16 cellular contexts compared by ENCODE assay signal in genomic region chr7:50387351-50387750, GRCh38.
DNase-seq lines count a peak whose midpoint lies in the region; ATAC-seq and TF ChIP-seq lines count a peak whose summit lies in the region.
"Had no signal": no experiment of that assay in that cellular context is flagged by ENCODE, and none has a peak within 500 bp of the region (broad histone marks: within the 10 kb centered on the region; RNA-seq: fewer than 3 reads in every experiment).

No MANE protein-coding gene starts in this region.

- peaks cover 32% of the 10 kb centered on the region for H3K36me3 Mint-ChIP-seq in activated naive CD8-positive, alpha-beta T cell
- peaks cover 86% of the 10 kb centered on the region for H3K36me3 Mint-ChIP-seq in activated naive CD8-positive, alpha-beta T cell treated with anti-CD3 and anti-CD28 coated beads, Interleukin-2, amount 50 U/mL, for 24 hours (ENCODE audit: low read depth)
- peaks cover 81% of the 10 kb centered on the region for H3K36me3 Mint-ChIP-seq in T-cell
- H3K36me3 Mint-ChIP-seq in activated naive CD8-positive, alpha-beta T cell treated with anti-CD3 and anti-CD28 coated beads for 36 hours, result peaks cover 71% of the 10 kb centered on the region

- ATAC-seq in activated naive CD8-positive, alpha-beta T cell treated with anti-CD3 and anti-CD28 coated beads, Interleukin-2, amount 50 U/mL, for 24 hours, result no peak
- no peak for ATAC-seq in T-cell (replicated peaks in 1 of 4)
- ATAC-seq in gastroesophageal sphincter, result no peak

- TF ChIP-seq POLR2A in gastroesophageal sphincter (IDR thresholded peaks at IDR 0.05), result no peak

- CTCF ChIA-PET in T-cell (lab: Charles Lee), result interaction anchor here in 1 of 2 donors (0.8 to 1.0 kb wide), 2 partner anchors 10 to 182 kb away, joined by 3 read pairs; no protein-coding TSS in a partner anchor

- H3K27me3 ChIP-seq in neutrophil, result no peaks in the 10 kb centered on the region
- H3K27me3 ChIP-seq in gastroesophageal sphincter, result peaks cover 25% of the 10 kb centered on the region
- H3K27me3 ChIP-seq: Peyer's patch had no signal

- H3K9me3 ChIP-seq in neutrophil (no peaks in the 10 kb centered on the region), gastroesophageal sphincter (no peaks in the 10 kb centered on the region)
- H3K9me3 ChIP-seq: Peyer's patch had no signal

- 66 to 68% methylated on average over 8 of the region's 11 CpGs for WGBS in gastroesophageal sphincter (ENCODE audit: low coverage in 1 of 2), 2 donors

- no peak for TF ChIP-seq EP300 in gastroesophageal sphincter (IDR thresholded peaks at IDR 0.05)

- H3K27me3 Mint-ChIP-seq in activated naive CD8-positive, alpha-beta T cell, result no peaks in the 10 kb centered on the region
- no peaks in the 10 kb centered on the region for H3K27me3 Mint-ChIP-seq in activated naive CD8-positive, alpha-beta T cell treated with anti-CD3 and anti-CD28 coated beads, Interleukin-2, amount 50 U/mL, for 24 hours
- H3K27me3 Mint-ChIP-seq in T-cell, result no peaks in the 10 kb centered on the region
- no peaks in the 10 kb centered on the region for H3K27me3 Mint-ChIP-seq in activated naive CD8-positive, alpha-beta T cell treated with anti-CD3 and anti-CD28 coated beads for 36 hours

- peak overlapping the region; percentile 98 for H3K27ac Mint-ChIP-seq in activated naive CD8-positive, alpha-beta T cell
- H3K27ac Mint-ChIP-seq in activated naive CD8-positive, alpha-beta T cell treated with anti-CD3 and anti-CD28 coated beads, Interleukin-2, amount 50 U/mL, for 24 hours, result no peak overlapping the region
- H3K27ac Mint-ChIP-seq in T-cell, result peak overlapping the region; percentile 98 to 100
- H3K27ac Mint-ChIP-seq in activated naive CD8-positive, alpha-beta T cell treated with anti-CD3 and anti-CD28 coated beads for 36 hours, result peak overlapping the region; percentile 53

- H3K4me1 ChIP-seq in neutrophil (ENCODE audit: control insufficient read depth in 1 of 2, insufficient read depth in 1 of 2, low read depth in 1 of 2, low read length in 1 of 2) (no peaks in the 10 kb centered on the region), gastroesophageal sphincter (no peaks in the 10 kb centered on the region)
- H3K4me1 ChIP-seq: Peyer's patch had no signal

- peak overlapping the region; percentile 5 for H3K27ac ChIP-seq in neutrophil
- H3K27ac ChIP-seq in gastroesophageal sphincter, result no peak overlapping the region
- H3K27ac ChIP-seq: Peyer's patch had no signal

- H3K9me3 Mint-ChIP-seq in activated naive CD8-positive, alpha-beta T cell (ENCODE audit: low read depth), result no peaks in the 10 kb centered on the region
- no peaks in the 10 kb centered on the region for H3K9me3 Mint-ChIP-seq in activated naive CD8-positive, alpha-beta T cell treated with anti-CD3 and anti-CD28 coated beads, Interleukin-2, amount 50 U/mL, for 24 hours
- H3K9me3 Mint-ChIP-seq in T-cell, result no peaks in the 10 kb centered on the region
- no peaks in the 10 kb centered on the region for H3K9me3 Mint-ChIP-seq in activated naive CD8-positive, alpha-beta T cell treated with anti-CD3 and anti-CD28 coated beads for 36 hours

- H3K4me3 ChIP-seq in neutrophil (ENCODE audit: low read depth in 1 of 2, low read length in 1 of 2) (no peak overlapping the region), gastroesophageal sphincter (no peak overlapping the region)
- H3K4me3 ChIP-seq: Peyer's patch had no signal

- H3K4me3 Mint-ChIP-seq in activated naive CD8-positive, alpha-beta T cell, result no peak overlapping the region
- H3K4me3 Mint-ChIP-seq in activated naive CD8-positive, alpha-beta T cell treated with anti-CD3 and anti-CD28 coated beads, Interleukin-2, amount 50 U/mL, for 24 hours, result no peak overlapping the region
- no peak overlapping the region for H3K4me3 Mint-ChIP-seq in T-cell
- H3K4me3 Mint-ChIP-seq in activated naive CD8-positive, alpha-beta T cell treated with anti-CD3 and anti-CD28 coated beads for 36 hours, result no peak overlapping the region

- peaks cover 88% of the 10 kb centered on the region for H3K4me1 Mint-ChIP-seq in activated naive CD8-positive, alpha-beta T cell (ENCODE audit: low read depth)
- H3K4me1 Mint-ChIP-seq in activated naive CD8-positive, alpha-beta T cell treated with anti-CD3 and anti-CD28 coated beads, Interleukin-2, amount 50 U/mL, for 24 hours, result peaks cover 72% of the 10 kb centered on the region
- peaks cover 79 to 94% (median 92%) of the 10 kb centered on the region in 3 donors for H3K4me1 Mint-ChIP-seq in T-cell
- H3K4me1 Mint-ChIP-seq in activated naive CD8-positive, alpha-beta T cell treated with anti-CD3 and anti-CD28 coated beads for 36 hours, result peaks cover 67% of the 10 kb centered on the region

- TF ChIP-seq CTCF in neutrophil (IDR thresholded peaks at IDR 0.05) (no peak), gastroesophageal sphincter (IDR thresholded peaks at IDR 0.05) (no peak)

- H3K36me3 ChIP-seq in neutrophil (peaks cover 100% of the 10 kb centered on the region), gastroesophageal sphincter (no peaks in the 10 kb centered on the region)

- POLR2A ChIA-PET in T-cell (lab: Charles Lee), result no interaction called here

- no peak for DNase-seq in activated naive CD8-positive, alpha-beta T cell treated with anti-CD3 and anti-CD28 coated beads, Interleukin-2, amount 50 U/mL, for 24 hours
- DNase-seq in T-cell, result no peak
- no peak for DNase-seq in activated naive CD8-positive, alpha-beta T cell treated with anti-CD3 and anti-CD28 coated beads for 36 hours
- no peak for DNase-seq in putamen (ENCODE audit: low spot score)
- no peak for DNase-seq in NCI-H1092 (lab: John Stamatoyannopoulos, UW)
- DNase-seq: C1 segment of cervical spinal cord, DMS79, GOT3, NCI-H1105, NCI-H2081, NCI-H2171 treated with DMSO at 0.1 percent for 48 hours, NCI-H446 treated with DMSO at 0.1 percent for 48 hours, Peyer's patch had no signal
